ENCODE assay signal across 1 cellular context in genomic region chr9:98230789-98231188, GRCh38.
TF ChIP-seq lines count a peak whose summit lies in the region.

No MANE protein-coding gene starts in this region.

TF ChIP-seq in HepG2, 621 proteins besides CTCF, POLR2A, EP300 and RAD21:
- TF ChIP-seq ONECUT2 (CRISPR knock-in tag; IDR thresholded peaks at IDR 0.05) (no peak), IKZF1 (IDR thresholded peaks at IDR 0.05) (no peak), SIX4 (CRISPR knock-in tag; IDR thresholded peaks at IDR 0.05) (no peak), GATAD2A (CRISPR knock-in tag; IDR thresholded peaks at IDR 0.05) (no peak), SMARCE1 (IDR thresholded peaks at IDR 0.05; ENCODE audit: borderline replicate concordance) (no peak), ZNF430 (CRISPR knock-in tag; IDR thresholded peaks at IDR 0.05) (no peak), ARNT (IDR thresholded peaks at IDR 0.05) (no peak)
